Comparison of ENCODE assay signal across 7 cellular contexts in genomic region chr6:27825025-27825823, GRCh38.
DNase-seq lines count a peak whose midpoint lies in the region; ATAC-seq, FAIRE-seq and TF ChIP-seq lines count a peak whose summit lies in the region.

No MANE protein-coding gene starts in this region.

- H3K27ac Mint-ChIP-seq in activated naive CD8-positive, alpha-beta T cell treated with anti-CD3 and anti-CD28 coated beads for 36 hours, result peak overlapping the region; percentile 95

- no peaks in the 10 kb centered on the region for H3K9me3 Mint-ChIP-seq in activated naive CD8-positive, alpha-beta T cell treated with anti-CD3 and anti-CD28 coated beads for 36 hours

- peak overlapping the region; percentile 66 to 88 (median 75) for H3K4me3 ChIP-seq in HepG2 (replicated peaks in 1 of 3; ENCODE audit: insufficient read depth in 1 of 3, low read depth in 2 of 3, low read length in 3 of 3)
- peak overlapping the region; percentile 39 to 51 for H3K4me3 ChIP-seq in vagina

- peak; percentile 11; the same call in 2 of the 3 replicates for ATAC-seq in HepG2

- H3K27ac ChIP-seq in HepG2 (ENCODE audit: extremely low read length, insufficient read depth, low read length) (peak overlapping the region; percentile 78), vagina (peak overlapping the region; percentile 9)

- TF ChIP-seq RAD21 in HepG2 (CRISPR knock-in tag; IDR thresholded peaks at IDR 0.05), result no peak

- H3K27me3 Mint-ChIP-seq in activated naive CD8-positive, alpha-beta T cell treated with anti-CD3 and anti-CD28 coated beads for 36 hours, result no peaks in the 10 kb centered on the region

- H3K79me2 ChIP-seq in HepG2 (ENCODE audit: insufficient read depth, low read length), result peaks cover 6% of the 10 kb centered on the region

- no peak for TF ChIP-seq CTCF in HepG2 (CRISPR knock-in tag; IDR thresholded peaks at IDR 0.05)
- no peak for TF ChIP-seq CTCF in vagina (IDR thresholded peaks at IDR 0.05)

- intact Hi-C loops in HepG2 (cut with micrococcal nuclease; ENCODE audit: unreplicated experiment), result no loop called here
- intact Hi-C loops in vagina (cut with DNase I), result no loop called here

- BruUV-seq in HepG2 (replicated peaks; lab: Mats Ljungman, UMichigan), result no TSS peak

- in situ Hi-C loops in HepG2 (cut with HindIII; ENCODE audit: extremely low pct_ligation_motif_present, low pct_unique_long_range_greater_than_20kb), result no loop called here

- peak overlapping the region; percentile 73 for H3K4me2 ChIP-seq in HepG2 (ENCODE audit: low read depth, low read length)

- no peak overlapping the region for H2AFZ ChIP-seq in HepG2 (ENCODE audit: low read length)

- H3K27me3 ChIP-seq in HepG2 (ENCODE audit: control insufficient read depth in 1 of 2, insufficient read depth in 2 of 2, low read length in 2 of 2) (no peaks in the 10 kb centered on the region; a peak in 1 of 5 replicates), vagina (peaks cover 3% of the 10 kb centered on the region)

- CTCF ChIA-PET in HepG2 (lab: Yijun Ruan, JAX; ENCODE audit: low intra/inter-chr PET ratio, low total read pairs), result no interaction called here

- no peaks in the 10 kb centered on the region for H3K36me3 ChIP-seq in HepG2 (replicated peaks in 1 of 2; ENCODE audit: control insufficient read depth in 1 of 2, insufficient read depth in 2 of 2, low read length in 2 of 2)
- no peaks in the 10 kb centered on the region for H3K36me3 ChIP-seq in vagina

- DNase-seq in Kasumi-1 (lab: John Stamatoyannopoulos, UW) (peak; percentile 33 to 43), HepG2 (ENCODE audit: low spot score) (no peak), vagina (ENCODE audit: extremely low spot score in 2 of 2) (no peak), NOMO-1 treated with dmso at 0.1 percent for 144 hours (lab: John Stamatoyannopoulos, UW; ENCODE audit: unreplicated experiment) (no peak)
- no peak for DNase-seq in activated naive CD8-positive, alpha-beta T cell treated with anti-CD3 and anti-CD28 coated beads for 36 hours
- no peak for DNase-seq in stimulated activated naive CD4-positive, alpha-beta T cell treated with Interleukin-2 at 50 U/mL for 16 hours (lab: John Stamatoyannopoulos, UW)

- peaks cover 33% of the 10 kb centered on the region for H3K4me1 ChIP-seq in HepG2 (ENCODE audit: insufficient read depth, low read length)
- no peaks in the 10 kb centered on the region for H3K4me1 ChIP-seq in vagina

- peak overlapping the region; percentile 87 for H3K4me3 Mint-ChIP-seq in activated naive CD8-positive, alpha-beta T cell treated with anti-CD3 and anti-CD28 coated beads for 36 hours

- TF ChIP-seq POLR2A in GM19099 (IDR thresholded peaks at IDR 0.05; ENCODE audit: extremely low read depth, insufficient read length, low read depth) (peak; percentile 22), HepG2 (IDR thresholded peaks at IDR 0.05; ENCODE audit: insufficient read depth in 1 of 2, low read depth in 2 of 2, low read length in 2 of 2) (no peak), vagina (IDR thresholded peaks at IDR 0.05) (no peak)

- H3K4me1 Mint-ChIP-seq in activated naive CD8-positive, alpha-beta T cell treated with anti-CD3 and anti-CD28 coated beads for 36 hours, result peaks cover 26% of the 10 kb centered on the region

- no peak for FAIRE-seq in HepG2 (lab: Jason Lieb, UNC)

- no peaks in the 10 kb centered on the region for H4K20me1 ChIP-seq in HepG2 (ENCODE audit: insufficient read depth, low read length)

- no peaks in the 10 kb centered on the region for H3K9me3 ChIP-seq in HepG2 (ENCODE audit: low read length)
- H3K9me3 ChIP-seq in vagina, result no peaks in the 10 kb centered on the region

- 34% methylated on average over 7 of the region's 7 CpGs for WGBS in HepG2 (ENCODE audit: low lambda C conversion rate)

- POLR2A ChIA-PET in HepG2 (lab: Yijun Ruan, JAX), result interaction anchor here (1.4 to 5.6 kb wide), 8 partner anchors 11 to 1701 kb away, joined by 3 to 81 read pairs (median 20); a partner anchor contains a TSS

- peaks cover 7% of the 10 kb centered on the region for H3K36me3 Mint-ChIP-seq in activated naive CD8-positive, alpha-beta T cell treated with anti-CD3 and anti-CD28 coated beads for 36 hours

- peak overlapping the region; percentile 84 for H3K9ac ChIP-seq in HepG2 (ENCODE audit: insufficient read depth, low read depth, low read length)

- TF ChIP-seq EP300 in HepG2 (IDR thresholded peaks at IDR 0.05; ENCODE audit: low read depth in 2 of 2, low read length in 2 of 2) (no peak), HepG2 (CRISPR knock-in tag; IDR thresholded peaks at IDR 0.05; ENCODE audit: borderline replicate concordance) (no peak)

TF ChIP-seq in HepG2, 621 proteins besides CTCF, POLR2A, EP300 and RAD21:
- TF ChIP-seq ISL2 (CRISPR knock-in tag; IDR thresholded peaks at IDR 0.05) (no peak), ZNF614 (CRISPR knock-in tag; IDR thresholded peaks at IDR 0.05; ENCODE audit: borderline replicate concordance) (no peak), MAFK (conservative IDR thresholded peaks at IDR 0.05 in 1 of 2, IDR thresholded peaks at IDR 0.05 in 1 of 2; ENCODE audit: low read length in 2 of 2) (peak; percentile 26 to 41; a peak in 2 of 4 replicates), RBFOX2 (IDR thresholded peaks at IDR 0.05; ENCODE audit: low read depth, low read length) (peak; percentile 49; the same call in 1 of the 2 replicates), YEATS4 (CRISPR knock-in tag; IDR thresholded peaks at IDR 0.05; ENCODE audit: borderline replicate concordance) (no peak), ZFP90 (CRISPR knock-in tag; IDR thresholded peaks at IDR 0.05; ENCODE audit: borderline replicate concordance) (no peak), RXRA (CRISPR knock-in tag; IDR thresholded peaks at IDR 0.05) (no peak), ZNF672 (CRISPR knock-in tag; IDR thresholded peaks at IDR 0.05) (no peak), MATR3 (CRISPR knock-in tag; IDR thresholded peaks at IDR 0.05) (no peak), KLF9 (CRISPR knock-in tag; IDR thresholded peaks at IDR 0.05; ENCODE audit: low read depth) (no peak), PHF20 (CRISPR knock-in tag; IDR thresholded peaks at IDR 0.05) (peak; percentile 3; the same call in 1 of the 2 replicates), LRRFIP1 (CRISPR knock-in tag; conservative IDR thresholded peaks at IDR 0.05) (no peak), CREB1 (IDR thresholded peaks at IDR 0.05) (peak; percentile 44; the same call in 1 of the 2 replicates), CREB1 (CRISPR knock-in tag; IDR thresholded peaks at IDR 0.05) (no peak), FOXJ3 (CRISPR knock-in tag; IDR thresholded peaks at IDR 0.05; ENCODE audit: borderline replicate concordance) (no peak), YY1 (IDR thresholded peaks at IDR 0.05; ENCODE audit: insufficient read depth, insufficient replicate concordance, low read depth, low read length) (no peak), ZKSCAN8 (CRISPR knock-in tag; IDR thresholded peaks at IDR 0.05; ENCODE audit: borderline replicate concordance) (no peak), MYPOP (CRISPR knock-in tag; IDR thresholded peaks at IDR 0.05) (no peak), RAD51 (IDR thresholded peaks at IDR 0.05; ENCODE audit: borderline replicate concordance) (no peak)

Comparison
In these comparisons a context has a peak if more than half of its experiments do, and no peak if none do; other contexts are left out.
1. DNase-seq: peak in Kasumi-1 (2 of 2); none in activated naive CD8-positive, alpha-beta T cell treated with anti-CD3 and anti-CD28 coated beads for 36 hours (single experiment), HepG2 (single experiment), vagina (0 of 2), NOMO-1 treated with dmso at 0.1 percent for 144 hours (single experiment) and stimulated activated naive CD4-positive, alpha-beta T cell treated with Interleukin-2 at 50 U/mL for 16 hours (single experiment).